ENCODE assay signal across 20 cellular contexts in genomic region chr22:43287441-43287840, GRCh38. TPM values are rescaled to one million over a fixed set of nuclear protein-coding genes. Genes with fewer than 3 reads are reported as not detected.
A peak's percentile ranks its signal among the peaks of the same experiment; 100 is the strongest.
DNase-seq lines count a peak whose midpoint lies in the region; ATAC-seq and TF ChIP-seq lines count a peak whose summit lies in the region.
"Had no signal": no experiment of that assay in that cellular context is flagged by ENCODE, and none has a peak within 500 bp of the region (broad histone marks: within the 10 kb centered on the region; RNA-seq: fewer than 3 reads in every experiment).

No MANE protein-coding gene starts in this region.

- H3K27me3 ChIP-seq in WERI-Rb-1 (ENCODE audit: insufficient read depth, low read depth, severe bottlenecking), result no peaks in the 10 kb centered on the region

- peak overlapping the region; percentile 25; the same call in 1 of the 2 replicates for H3K27ac ChIP-seq in WERI-Rb-1
- H3K27ac ChIP-seq: 22Rv1; BLaER1 treated with 17β-estradiol and CSF1 and Interleukin-3, amounts not matched to agents 10 nM and 100 nM had no signal

- no peaks in the 10 kb centered on the region for H3K9me3 ChIP-seq in WERI-Rb-1 (ENCODE audit: severe bottlenecking)
- H3K9me3 ChIP-seq: BLaER1 treated with 17β-estradiol and CSF1 and Interleukin-3, amounts not matched to agents 10 nM and 100 nM; HAP-1 had no signal

- H3K4me3 Mint-ChIP-seq in T-helper 2 cell treated with Interferon-gamma antibody and Interleukin-4, amounts not matched to agents 5 μg/mL and 100 μg/mL, for 36 hours, result no peak overlapping the region
- H3K4me3 Mint-ChIP-seq: B cell; CD14-positive monocyte; CD4-positive, alpha-beta T cell; GM23338; HFFc6 had no signal

- no peak for TF ChIP-seq CTCF in WERI-Rb-1 (IDR thresholded peaks at IDR 0.05; ENCODE audit: low read depth, low read length)

- no peak overlapping the region for H3K4me3 ChIP-seq in WERI-Rb-1 (ENCODE audit: low read depth, low read length)
- H3K4me3 ChIP-seq: BLaER1 treated with 17β-estradiol and CSF1 and Interleukin-3, amounts not matched to agents 10 nM and 100 nM; GM12878; GM23338; HAP-1 had no signal

- peaks cover 2% of the 10 kb centered on the region for H3K4me1 Mint-ChIP-seq in T-helper 2 cell treated with Interferon-gamma antibody and Interleukin-4, amounts not matched to agents 5 μg/mL and 100 μg/mL, for 36 hours (ENCODE audit: low read depth)
- H3K4me1 Mint-ChIP-seq: B cell had no signal

- H3K9me3 Mint-ChIP-seq in T-helper 2 cell treated with Interferon-gamma antibody and Interleukin-4, amounts not matched to agents 5 μg/mL and 100 μg/mL, for 36 hours, result no peaks in the 10 kb centered on the region
- H3K9me3 Mint-ChIP-seq: CD4-positive, alpha-beta T cell; CD8-positive, alpha-beta memory T cell; GM23338; HFFc6 had no signal

- DNase-seq in NCI-H82 (lab: John Stamatoyannopoulos, UW), result peak; percentile 45
- no peak for DNase-seq in NCI-H82 treated with DMSO at 0.1 percent for 48 hours (lab: John Stamatoyannopoulos, UW; ENCODE audit: unreplicated experiment)
- DNase-seq in WERI-Rb-1, result no peak
- DNase-seq in sciatic nerve (ENCODE audit: low spot score), result no peak
- no peak for DNase-seq in T-helper 2 cell treated with Interferon-gamma antibody and Interleukin-4, amounts not matched to agents 5 μg/mL and 100 μg/mL, for 36 hours (ENCODE audit: low spot score)
- DNase-seq: CD4-positive, alpha-beta T cell; CD8-positive, alpha-beta memory T cell; DMS 273 treated with DMSO at 0.1 percent for 48 hours; DMS79; EL; GDM1; HFFc6 had no signal

- no peaks in the 10 kb centered on the region for H3K36me3 Mint-ChIP-seq in T-helper 2 cell treated with Interferon-gamma antibody and Interleukin-4, amounts not matched to agents 5 μg/mL and 100 μg/mL, for 36 hours (ENCODE audit: low read depth)
- H3K36me3 Mint-ChIP-seq: CD14-positive monocyte had no signal

- no peak overlapping the region for H3K27ac Mint-ChIP-seq in T-helper 2 cell treated with Interferon-gamma antibody and Interleukin-4, amounts not matched to agents 5 μg/mL and 100 μg/mL, for 36 hours
- H3K27ac Mint-ChIP-seq: B cell; CD4-positive, alpha-beta T cell; GM23338; HFFc6 had no signal

- H3K36me3 ChIP-seq in WERI-Rb-1, result no peaks in the 10 kb centered on the region
- H3K36me3 ChIP-seq: BLaER1 treated with 17β-estradiol and CSF1 and Interleukin-3, amounts not matched to agents 10 nM and 100 nM; HAP-1 had no signal

- ATAC-seq in sciatic nerve (peak; percentile 54), GM19035 (IDR thresholded peaks at IDR 0.05; ENCODE audit: unreplicated experiment) (no peak)
- ATAC-seq: GM12878 had no signal

- H3K27me3 Mint-ChIP-seq in T-helper 2 cell treated with Interferon-gamma antibody and Interleukin-4, amounts not matched to agents 5 μg/mL and 100 μg/mL, for 36 hours (ENCODE audit: low read depth), result peaks cover 2% of the 10 kb centered on the region
- H3K27me3 Mint-ChIP-seq: CD4-positive, alpha-beta T cell had no signal

- intact Hi-C loops in sciatic nerve (cut with DNase I), result no loop called here

RNA-seq across cellular contexts. Expression of gene SCUBE1, which starts 55.7 kb away (rescaled TPM):
- total RNA-seq in sciatic nerve, result 140 TPM
- total RNA-seq: B cell; CD4-positive, alpha-beta T cell; GM12878; HFFc6 had no signal
